ENCODE assay signal across 17 cellular contexts in genomic region chr1:236471653-236472052, GRCh38. TPM values are rescaled to one million over a fixed set of nuclear protein-coding genes. Genes with fewer than 3 reads are reported as not detected.
DNase-seq lines count a peak whose midpoint lies in the region; TF ChIP-seq lines count a peak whose summit lies in the region.
"Had no signal": no experiment of that assay in that cellular context is flagged by ENCODE, and none has a peak within 500 bp of the region (broad histone marks: within the 10 kb centered on the region; RNA-seq: fewer than 3 reads in every experiment).

No MANE protein-coding gene starts in this region.

- CTCF ChIA-PET in OCI-LY7 (lab: Charles Lee; ENCODE audit: unreplicated experiment) = no interaction called here

- TF ChIP-seq CTCF in nephron (IDR thresholded peaks at IDR 0.05; ENCODE audit: unreplicated experiment in 3 of 3) (no peak), OCI-LY7 (conservative IDR thresholded peaks at IDR 0.05; ENCODE audit: low read length) (no peak)

- peaks cover 24% of the 10 kb centered on the region for H3K4me1 Mint-ChIP-seq in nephron
- H3K4me1 Mint-ChIP-seq: activated CD4-positive, alpha-beta T cell treated with anti-CD3 and anti-CD28 coated beads, Interleukin-2, amount 10 ng/mL, durations not matched to agents 24 days and 14 days had no signal

- no peak overlapping the region for H3K9ac ChIP-seq in SK-N-MC (ENCODE audit: insufficient read length)

- H3K9me3 ChIP-seq in SK-N-MC (ENCODE audit: low read depth, low read length) (no peaks in the 10 kb centered on the region), OCI-LY7 (ENCODE audit: low read length) (no peaks in the 10 kb centered on the region)

- no peaks in the 10 kb centered on the region for H3K36me3 ChIP-seq in SK-N-MC (ENCODE audit: insufficient read depth, low read length)
- H3K36me3 ChIP-seq in OCI-LY7 (ENCODE audit: insufficient read depth, low read length) = no peaks in the 10 kb centered on the region

- peak overlapping the region in 2 of 3 experiments; percentile 40 to 57 for H3K27ac Mint-ChIP-seq in nephron
- H3K27ac Mint-ChIP-seq: activated CD4-positive, alpha-beta T cell treated with anti-CD3 and anti-CD28 coated beads, Interleukin-2, amount 10 ng/mL, durations not matched to agents 24 days and 14 days; CD8-positive, alpha-beta T cell had no signal

- DNase-seq in NCI-H748 (lab: John Stamatoyannopoulos, UW; ENCODE audit: unreplicated experiment) (peak; percentile 9), NCI-H748 treated with DMSO at 0.1 percent for 48 hours (lab: John Stamatoyannopoulos, UW) (no peak), SK-N-MC (ENCODE audit: low read depth, low spot score) (peak; percentile 52), NCI-H2029 (lab: John Stamatoyannopoulos, UW) (no peak), KG1 (lab: John Stamatoyannopoulos, UW) (no peak), OCI-LY7 (ENCODE audit: low spot score) (no peak)
- DNase-seq: activated CD4-positive, alpha-beta T cell treated with anti-CD3 and anti-CD28 coated beads, Interleukin-2, amount 10 ng/mL, durations not matched to agents 24 days and 14 days; activated CD8-positive, alpha-beta memory T cell treated with anti-CD3 and anti-CD28 coated beads, Interleukin-2, amount 50 U/mL, for 4 hours; CD8-positive, alpha-beta T cell; cortex of kidney; EL; foreskin melanocyte; IMR-90; NCI-H510A; PC-9 had no signal

- TF ChIP-seq RAD21 in Ishikawa (IDR thresholded peaks at IDR 0.05; ENCODE audit: low read depth) = no peak

- intact Hi-C loops in OCI-LY7 (cut with micrococcal nuclease; ENCODE audit: unreplicated experiment) = no loop called here

- H3K9me2 ChIP-seq in OCI-LY7 (ENCODE audit: insufficient read depth, low read length) = no peaks in the 10 kb centered on the region

- H3K36me3 Mint-ChIP-seq in nephron (ENCODE audit: low read depth) = no peaks in the 10 kb centered on the region
- H3K36me3 Mint-ChIP-seq: CD8-positive, alpha-beta T cell had no signal

- H3K9me3 Mint-ChIP-seq in nephron = no peaks in the 10 kb centered on the region
- H3K9me3 Mint-ChIP-seq: activated CD4-positive, alpha-beta T cell treated with anti-CD3 and anti-CD28 coated beads, Interleukin-2, amount 10 ng/mL, durations not matched to agents 24 days and 14 days; CD8-positive, alpha-beta T cell had no signal

- peak; percentile 43; the same call in 1 of the 2 replicates for TF ChIP-seq EP300 in Ishikawa (IDR thresholded peaks at IDR 0.05; ENCODE audit: borderline replicate concordance)

- H3K4me3 Mint-ChIP-seq in nephron = no peak overlapping the region
- H3K4me3 Mint-ChIP-seq: activated CD4-positive, alpha-beta T cell treated with anti-CD3 and anti-CD28 coated beads, Interleukin-2, amount 10 ng/mL, durations not matched to agents 24 days and 14 days; CD8-positive, alpha-beta T cell had no signal

- POLR2A ChIA-PET in OCI-LY7 (lab: Charles Lee) = no interaction called here

- H3K27ac ChIP-seq in SK-N-MC (peak overlapping the region; percentile 2; the same call in 1 of the 2 replicates), OCI-LY7 (ENCODE audit: low read depth, low read length, poor library complexity, severe bottlenecking) (no peak overlapping the region)
- H3K27ac ChIP-seq: PC-9 had no signal

- peak overlapping the region; percentile 48 for H3K4me3 ChIP-seq in SK-N-MC
- no peak overlapping the region for H3K4me3 ChIP-seq in OCI-LY7 (ENCODE audit: low read depth, low read length, poor library complexity, severe bottlenecking)
- H3K4me3 ChIP-seq: PC-9 had no signal

- H3K4me1 ChIP-seq in OCI-LY7 (ENCODE audit: insufficient read depth, low read length, poor library complexity, severe bottlenecking) = no peaks in the 10 kb centered on the region

- H3K27me3 Mint-ChIP-seq in nephron (ENCODE audit: low read depth) = peaks cover 46% of the 10 kb centered on the region

- BruUV-seq in OCI-LY7 (replicated peaks; lab: Mats Ljungman, UMichigan) = no TSS peak

- H3K79me2 ChIP-seq in OCI-LY7 (ENCODE audit: insufficient read depth, low read depth, low read length) = no peaks in the 10 kb centered on the region

- no peak overlapping the region for H2AFZ ChIP-seq in OCI-LY7 (ENCODE audit: low read length)
- H2AFZ ChIP-seq: PC-9 had no signal

- H3K4me2 ChIP-seq in OCI-LY7 (ENCODE audit: low read length) = no peak overlapping the region
- H3K4me2 ChIP-seq: PC-9 had no signal

- H4K20me1 ChIP-seq in OCI-LY7 (ENCODE audit: insufficient read depth, low read length) = no peaks in the 10 kb centered on the region

TF ChIP-seq in Ishikawa, 13 proteins besides CTCF, POLR2A, EP300 and RAD21:
- TF ChIP-seq REST (IDR thresholded peaks at IDR 0.05; ENCODE audit: low read depth) (no peak), CEBPB (IDR thresholded peaks at IDR 0.05) (0 out of 2 replicates have a peak, but pooled peaks have one; percentile 17), TCF12 (IDR thresholded peaks at IDR 0.05; ENCODE audit: low read depth) (0 out of 2 replicates have a peak, but pooled peaks have one; percentile 47), NFIC (IDR thresholded peaks at IDR 0.05) (peak; percentile 92), TEAD4 (IDR thresholded peaks at IDR 0.05) (peak; percentile 38; the same call in 1 of the 2 replicates)

RNA-seq across cellular contexts. Expression of gene LGALS8, which starts 52.1 kb away (rescaled TPM):
- not detected in 2 replicates for total RNA-seq in OCI-LY7 (2014; rRNA removed; shearing (Covaris generic))
- not detected in 2 replicates for total RNA-seq in OCI-LY7 (2022)

Comparison
In these comparisons a context has a peak if more than half of its experiments do, and no peak if none do; other contexts are left out.
1. DNase-seq: peak in NCI-H748 (single experiment) and SK-N-MC (single experiment); none in NCI-H748 treated with DMSO at 0.1 percent for 48 hours (single experiment), NCI-H2029 (single experiment), KG1 (single experiment) and OCI-LY7 (single experiment).